Comparison of ENCODE assay signal across 12 cellular contexts in the genomic region with DNA sequence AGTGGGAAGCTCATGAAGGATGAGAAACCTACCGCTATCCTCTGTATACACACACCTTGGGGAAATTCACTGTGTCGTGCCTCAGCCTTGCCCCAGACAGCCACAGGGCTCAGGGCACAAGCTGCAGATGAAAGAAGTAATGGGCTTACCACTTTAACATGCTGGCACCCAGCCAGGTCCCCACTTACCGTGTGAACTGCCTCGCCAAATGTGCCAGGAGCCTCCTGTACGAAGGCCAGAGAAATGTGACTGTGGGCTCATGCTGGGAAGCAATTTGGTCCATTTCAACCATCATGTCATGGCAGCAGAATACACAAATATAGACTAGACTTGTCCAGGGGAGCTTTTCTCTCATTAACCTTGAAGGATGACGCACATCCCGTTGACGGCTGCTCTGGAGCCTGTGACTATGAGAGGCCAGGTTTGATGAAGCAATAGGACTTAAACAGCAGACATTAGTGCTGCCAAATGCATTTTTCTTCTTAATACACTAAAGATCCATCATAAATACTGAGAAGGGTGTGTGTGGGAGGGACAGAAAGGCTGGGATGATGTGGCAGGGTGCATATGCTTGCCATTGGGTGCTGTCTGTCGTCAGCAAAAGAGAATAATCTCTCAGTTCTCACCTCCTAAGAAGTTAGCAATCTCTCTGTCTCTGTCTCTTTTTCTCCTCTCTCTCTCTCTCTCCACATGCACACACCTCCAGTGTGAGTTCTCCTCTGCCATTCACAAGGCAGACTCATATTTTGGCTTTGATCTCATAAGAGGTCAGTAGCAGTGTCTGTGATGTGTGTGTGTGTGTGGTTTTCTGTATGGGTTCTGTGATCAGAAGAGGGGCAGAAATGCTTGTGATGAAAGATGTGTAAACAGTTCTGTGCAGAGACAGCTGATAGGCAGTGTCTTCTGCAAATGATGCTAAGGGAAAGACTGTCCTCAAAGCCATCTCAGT.
DNase-seq lines count a peak whose midpoint lies in the region; ATAC-seq and TF ChIP-seq lines count a peak whose summit lies in the region.
"Had no signal": no experiment of that assay in that cellular context is flagged by ENCODE, and none has a peak within 500 bp of the region (broad histone marks: within the 10 kb centered on the region; RNA-seq: fewer than 3 reads in every experiment).

No MANE protein-coding gene starts in this region.

- DNase-seq in DMS153 treated with DMSO at 0.1 percent for 48 hours (lab: John Stamatoyannopoulos, UW; ENCODE audit: unreplicated experiment) (peak; percentile 83), NCI-H2029 treated with DMSO at 0.1 percent for 48 hours (lab: John Stamatoyannopoulos, UW) (peak; percentile 18), RKO (ENCODE audit: low spot score) (peak; percentile 3), foreskin keratinocyte (peak in 1 of 2 donors; percentile 64), left ventricle myocardium inferior (no peak), NCI-H2196 (lab: John Stamatoyannopoulos, UW; ENCODE audit: unreplicated experiment) (no peak), RPMI8226 (no peak)
- DNase-seq in activated CD4-positive, alpha-beta T cell treated with anti-CD3 and anti-CD28 coated beads for 1 hour = no peak
- DNase-seq: activated naive CD4-positive, alpha-beta T cell treated with Interleukin-2 at 50 U/mL for 16 hours; cerebellar nuclear complex; esophagus squamous epithelium; PC-9 had no signal

- intact Hi-C loops in left ventricle myocardium inferior (cut with micrococcal nuclease) = no loop called here

- no peaks in the 10 kb centered on the region for H3K36me3 ChIP-seq in left ventricle myocardium inferior
- H3K36me3 ChIP-seq: esophagus squamous epithelium had no signal

- H3K4me1 ChIP-seq in foreskin keratinocyte = no peaks in the 10 kb centered on the region
- H3K4me1 ChIP-seq in left ventricle myocardium inferior = no peaks in the 10 kb centered on the region
- H3K4me1 ChIP-seq: esophagus squamous epithelium had no signal

- peak; percentile 46 for ATAC-seq in foreskin keratinocyte

- H3K27me3 ChIP-seq in foreskin keratinocyte (no peaks in the 10 kb centered on the region), left ventricle myocardium inferior (ENCODE audit: low read depth) (peaks cover 52% of the 10 kb centered on the region)
- H3K27me3 ChIP-seq: esophagus squamous epithelium had no signal

- H3K27ac ChIP-seq in foreskin keratinocyte (no peak overlapping the region), left ventricle myocardium inferior (replicated peaks) (no peak overlapping the region)
- H3K27ac ChIP-seq: esophagus squamous epithelium, PC-9 had no signal

- TF ChIP-seq CTCF in foreskin keratinocyte (conservative IDR thresholded peaks at IDR 0.05) = no peak
- no peak for TF ChIP-seq CTCF in left ventricle myocardium inferior (IDR thresholded peaks at IDR 0.05; ENCODE audit: borderline replicate concordance)

- H3K9me3 ChIP-seq in left ventricle myocardium inferior (replicated peaks) = no peaks in the 10 kb centered on the region
- H3K9me3 ChIP-seq: esophagus squamous epithelium had no signal

- H3K4me3 ChIP-seq in left ventricle myocardium inferior = no peak overlapping the region
- H3K4me3 ChIP-seq: esophagus squamous epithelium, PC-9 had no signal

Comparison
In these comparisons a context has a peak if more than half of its experiments do, and no peak if none do; other contexts are left out.
1. DNase-seq: peak in DMS153 treated with DMSO at 0.1 percent for 48 hours (single experiment), NCI-H2029 treated with DMSO at 0.1 percent for 48 hours (single experiment) and RKO (single experiment); none in left ventricle myocardium inferior (single experiment), NCI-H2196 (single experiment), activated CD4-positive, alpha-beta T cell treated with anti-CD3 and anti-CD28 coated beads for 1 hour (single experiment) and RPMI8226 (single experiment).